ENCODE assay signal across 8 cellular contexts in genomic region chr6:16758163-16758975, GRCh38. TPM values are rescaled to one million over a fixed set of nuclear protein-coding genes. Genes with fewer than 3 reads are reported as not detected.
DNase-seq lines count a peak whose midpoint lies in the region; ATAC-seq and TF ChIP-seq lines count a peak whose summit lies in the region.

No MANE protein-coding gene starts in this region.

- H3K27me3 Mint-ChIP-seq in HFFc6 (ENCODE audit: insufficient read depth) (peaks cover 4% of the 10 kb centered on the region; the same call in 1 of the 2 replicates), activated B cell treated with CpG ODN at 0.5 μM for 24 hours (no peaks in the 10 kb centered on the region)

- H3K9me3 Mint-ChIP-seq in HFFc6 (no peaks in the 10 kb centered on the region), activated B cell treated with CpG ODN at 0.5 μM for 24 hours (no peaks in the 10 kb centered on the region)

- WGBS in right cardiac atrium: 33% methylated on average over 9 of the region's 9 CpGs

- CTCF ChIA-PET in activated B cell treated with CpG ODN at 0.5 μM for 24 hours (lab: Charles Lee): interaction anchor here (0.7 to 2.8 kb wide), 5 partner anchors 28 to 254 kb away, joined by 3 to 16 read pairs (median 3); no protein-coding TSS in a partner anchor

- TF ChIP-seq CTCF in AG09309 (IDR thresholded peaks at IDR 0.05; ENCODE audit: control insufficient read depth, insufficient read depth, low read depth, low read length, missing control alignments) (no peak), HFFc6 (IDR thresholded peaks at IDR 0.05) (no peak), activated B cell treated with CpG ODN at 0.5 μM for 24 hours (IDR thresholded peaks at IDR 0.05) (no peak)

- H3K27ac ChIP-seq in right cardiac atrium (ENCODE audit: low read length) (peak overlapping the region; percentile 5), skin epidermis (peak overlapping the region in 20 of 21 experiments; percentile 15 to 100 (median 98))

- DNase-seq in AG09309 (ENCODE audit: low read depth) (no peak), HFFc6 (no peak), activated B cell treated with CpG ODN at 0.5 μM for 24 hours (no peak), right cardiac atrium (peak in 1 of 3 donors; percentile 37), GOT3 (lab: John Stamatoyannopoulos, UW) (no peak), AG08395 (ENCODE audit: low spot score) (no peak)
- DNase-seq in stimulated activated CD4-positive, alpha-beta T cell treated with anti-CD3 and anti-CD28 coated beads, Interleukin-1b, Interleukin-23, amount 100 ng/mL, for 48 hours: no peak

- H3K27ac Mint-ChIP-seq in HFFc6 (peak overlapping the region; percentile 96), activated B cell treated with CpG ODN at 0.5 μM for 24 hours (no peak overlapping the region)

- H3K36me3 Mint-ChIP-seq in HFFc6 (ENCODE audit: low read depth) (peaks cover 22% of the 10 kb centered on the region), activated B cell treated with CpG ODN at 0.5 μM for 24 hours (ENCODE audit: low read depth) (peaks cover 15% of the 10 kb centered on the region)

- ATAC-seq in activated B cell treated with CpG ODN at 0.5 μM for 24 hours (ENCODE audit: low read depth): no peak
- no peak for ATAC-seq in right cardiac atrium

- POLR2A ChIA-PET in activated B cell treated with CpG ODN at 0.5 μM for 24 hours (lab: Charles Lee): interaction anchor here (0.6 to 2.6 kb wide), 10 partner anchors 44 to 352 kb away, joined by 3 to 18 read pairs (median 4); no protein-coding TSS in a partner anchor

- H3K4me1 ChIP-seq in right cardiac atrium (ENCODE audit: control insufficient read depth, insufficient read depth, low read length): no peaks in the 10 kb centered on the region

- H3K27me3 ChIP-seq in right cardiac atrium (ENCODE audit: control insufficient read depth, insufficient read depth): no peaks in the 10 kb centered on the region

- intact Hi-C loops in activated B cell treated with CpG ODN at 0.5 μM for 24 hours (cut with micrococcal nuclease): no loop called here
- intact Hi-C loops in right cardiac atrium (cut with DNase I): loop anchor here in 1 of 4 donors (10.0 kb wide), 1 partner anchor 84 kb away; no protein-coding TSS in a partner anchor

- no peaks in the 10 kb centered on the region for H3K9me3 ChIP-seq in right cardiac atrium (ENCODE audit: control insufficient read depth, low read length)

- H3K4me1 Mint-ChIP-seq in HFFc6 (ENCODE audit: low read depth) (peaks cover 66% of the 10 kb centered on the region), activated B cell treated with CpG ODN at 0.5 μM for 24 hours (peaks cover 35% of the 10 kb centered on the region)

- H3K4me3 ChIP-seq in AG09309 (ENCODE audit: control insufficient read depth, low read depth, low read length): peak overlapping the region; percentile 92
- H3K4me3 ChIP-seq in right cardiac atrium (ENCODE audit: low read length): peak overlapping the region; percentile 65
- H3K4me3 ChIP-seq in skin epidermis: peak overlapping the region in 6 of 7 experiments; percentile 59 to 95 (median 80)

- H3K4me3 Mint-ChIP-seq in HFFc6 (peak overlapping the region; percentile 96), activated B cell treated with CpG ODN at 0.5 μM for 24 hours (peak overlapping the region; percentile 90)

RNA-seq across cellular contexts. Expression of gene ATXN1, which starts 2.9 kb away (rescaled TPM):
- total RNA-seq in HFFc6 (2021; fragmentation: NEBNext Ultra II Directional; extraction: Animal tissue kit (Norgen Biotek cat#: 25700)): 10 to 100 TPM; 28.2 to 41.5 (median 30.5) TPM
- total RNA-seq in activated B cell treated with CpG ODN at 0.5 μM for 24 hours (43.1 and 59.8 TPM in 2 replicates), right cardiac atrium (10 to 100 TPM; 46.5 to 50.7 (median 47.9) TPM)
- polyA plus RNA-seq in right cardiac atrium: 11.8 TPM
